In genomic region chr7:124918662-124919061, GRCh38 we compare ENCODE assay signal across 16 cellular contexts. TPM values are rescaled to one million over a fixed set of nuclear protein-coding genes. Genes with fewer than 3 reads are reported as not detected.
DNase-seq lines count a peak whose midpoint lies in the region; ATAC-seq, FAIRE-seq and TF ChIP-seq lines count a peak whose summit lies in the region.
"Had no signal": no experiment of that assay in that cellular context is flagged by ENCODE, and none has a peak within 500 bp of the region (broad histone marks: within the 10 kb centered on the region; RNA-seq: fewer than 3 reads in every experiment).

No MANE protein-coding gene starts in this region.

- H2AFZ ChIP-seq in HepG2 (ENCODE audit: low read length), result no peak overlapping the region
- H2AFZ ChIP-seq: GM23248 had no signal

- no peak overlapping the region for H3K4me2 ChIP-seq in HepG2 (ENCODE audit: low read depth, low read length)
- H3K4me2 ChIP-seq: BLaER1 had no signal

- H3K27me3 Mint-ChIP-seq in endothelial cell (ENCODE audit: unreplicated experiment), result no peaks in the 10 kb centered on the region

- in situ Hi-C loops in HepG2 (cut with HindIII; ENCODE audit: extremely low pct_ligation_motif_present, low pct_unique_long_range_greater_than_20kb), result no loop called here

- H3K36me3 Mint-ChIP-seq in endothelial cell (ENCODE audit: low read depth, unreplicated experiment), result no peaks in the 10 kb centered on the region

- no peak overlapping the region for H3K4me3 ChIP-seq in HepG2 (replicated peaks in 1 of 3; ENCODE audit: insufficient read depth in 1 of 3, low read depth in 2 of 3, low read length in 3 of 3)
- H3K4me3 ChIP-seq: BLaER1, GM23248, spleen had no signal

- ATAC-seq in GM18517 (IDR thresholded peaks at IDR 0.05; ENCODE audit: unreplicated experiment) (peak; percentile 62), GM21367 (IDR thresholded peaks at IDR 0.05; ENCODE audit: unreplicated experiment) (peak; percentile 43), HG02884 (IDR thresholded peaks at IDR 0.05; ENCODE audit: unreplicated experiment) (peak; percentile 76), HG03575 (IDR thresholded peaks at IDR 0.05; ENCODE audit: extremely low read depth, insufficient number of reproducible peaks, low FRiP score, unreplicated experiment) (peak; percentile 54), HepG2 (no peak)
- ATAC-seq: SK-N-SH treated with all-trans-retinoic acid at 6 μM for 48 hours had no signal

- WGBS in HepG2 (ENCODE audit: low lambda C conversion rate), result 100% methylated on average over 3 of the region's 3 CpGs

- BruUV-seq in HepG2 (replicated peaks; lab: Mats Ljungman, UMichigan), result no TSS peak

- H3K4me1 ChIP-seq in HepG2 (ENCODE audit: insufficient read depth, low read length), result no peaks in the 10 kb centered on the region
- H3K4me1 ChIP-seq: BLaER1 had no signal

- DNase-seq in middle frontal gyrus (ENCODE audit: extremely low spot score, low spot score) (no peak), HepG2 (ENCODE audit: low spot score) (no peak), T-helper 9 cell (no peak), endothelial cell (ENCODE audit: low spot score) (no peak)
- DNase-seq: activated CD4-positive, alpha-beta T cell treated with anti-CD3 and anti-CD28 coated beads for 1 hour; activated T-cell treated with anti-CD3 and anti-CD28 coated beads, Interleukin-2, amount 50 U/mL, for 72 hours; GM23248; spleen; stimulated activated CD8-positive, alpha-beta memory T cell treated with anti-CD3 and anti-CD28 coated beads, Interleukin-4, amount 100 ng/mL, for 48 hours had no signal

- TF ChIP-seq POLR2A in HepG2 (IDR thresholded peaks at IDR 0.05; ENCODE audit: insufficient read depth in 1 of 2, low read depth in 2 of 2, low read length in 2 of 2), result no peak

- FAIRE-seq in HepG2 (lab: Jason Lieb, UNC), result no peak
- FAIRE-seq: endometrium had no signal

- TF ChIP-seq EP300 in HepG2 (IDR thresholded peaks at IDR 0.05; ENCODE audit: low read depth in 2 of 2, low read length in 2 of 2) (no peak), HepG2 (CRISPR knock-in tag; IDR thresholded peaks at IDR 0.05; ENCODE audit: borderline replicate concordance) (no peak)

- no peaks in the 10 kb centered on the region for H3K4me1 Mint-ChIP-seq in endothelial cell (ENCODE audit: unreplicated experiment)

- POLR2A ChIA-PET in HepG2 (lab: Yijun Ruan, JAX), result no interaction called here

- no peaks in the 10 kb centered on the region for H3K9me3 Mint-ChIP-seq in endothelial cell (ENCODE audit: unreplicated experiment)
- H3K9me3 Mint-ChIP-seq: activated T-cell treated with anti-CD3 and anti-CD28 coated beads, Interleukin-2, amount 50 U/mL, for 72 hours had no signal

- intact Hi-C loops in HepG2 (cut with micrococcal nuclease; ENCODE audit: unreplicated experiment), result no loop called here

- H3K79me2 ChIP-seq in HepG2 (ENCODE audit: insufficient read depth, low read length), result peaks cover 28% of the 10 kb centered on the region

- no peaks in the 10 kb centered on the region for H4K20me1 ChIP-seq in HepG2 (ENCODE audit: insufficient read depth, low read length)

- no peaks in the 10 kb centered on the region for H3K27me3 ChIP-seq in HepG2 (ENCODE audit: control insufficient read depth in 1 of 2, insufficient read depth in 2 of 2, low read length in 2 of 2)
- H3K27me3 ChIP-seq: BLaER1, spleen had no signal

- no peaks in the 10 kb centered on the region; a peak in 2 of 5 replicates for H3K36me3 ChIP-seq in HepG2 (replicated peaks in 1 of 2; ENCODE audit: control insufficient read depth in 1 of 2, insufficient read depth in 2 of 2, low read length in 2 of 2)

- no peak overlapping the region for H3K27ac ChIP-seq in HepG2 (ENCODE audit: extremely low read length, insufficient read depth, low read length)
- H3K27ac ChIP-seq: BLaER1, GM23248, spleen had no signal

- no peak overlapping the region for H3K27ac Mint-ChIP-seq in endothelial cell (ENCODE audit: unreplicated experiment)
- H3K27ac Mint-ChIP-seq: activated T-cell treated with anti-CD3 and anti-CD28 coated beads, Interleukin-2, amount 50 U/mL, for 72 hours had no signal

- CTCF ChIA-PET in HepG2 (lab: Yijun Ruan, JAX; ENCODE audit: low intra/inter-chr PET ratio, low total read pairs), result no interaction called here

- no peaks in the 10 kb centered on the region for H3K9me3 ChIP-seq in HepG2 (ENCODE audit: low read length)
- H3K9me3 ChIP-seq: BLaER1, spleen had no signal

- H3K9ac ChIP-seq in HepG2 (ENCODE audit: insufficient read depth, low read depth, low read length), result no peak overlapping the region
- H3K9ac ChIP-seq: BLaER1, GM23248 had no signal

- no peak overlapping the region for H3K4me3 Mint-ChIP-seq in endothelial cell (ENCODE audit: unreplicated experiment)
- H3K4me3 Mint-ChIP-seq: activated T-cell treated with anti-CD3 and anti-CD28 coated beads, Interleukin-2, amount 50 U/mL, for 72 hours had no signal

- TF ChIP-seq RAD21 in HepG2 (CRISPR knock-in tag; IDR thresholded peaks at IDR 0.05), result no peak

- TF ChIP-seq CTCF in HepG2 (CRISPR knock-in tag; IDR thresholded peaks at IDR 0.05) (no peak), endothelial cell (IDR thresholded peaks at IDR 0.05; ENCODE audit: unreplicated experiment) (no peak)

TF ChIP-seq in HepG2, 621 proteins besides CTCF, POLR2A, EP300 and RAD21:
- TF ChIP-seq PAF1 (CRISPR knock-in tag; IDR thresholded peaks at IDR 0.05), result no peak
- no peak for TF ChIP-seq POGZ (CRISPR knock-in tag; IDR thresholded peaks at IDR 0.05)
- TF ChIP-seq NFATC3 (CRISPR knock-in tag; IDR thresholded peaks at IDR 0.05), result no peak
- TF ChIP-seq ZNF180 (CRISPR knock-in tag; IDR thresholded peaks at IDR 0.05; ENCODE audit: borderline replicate concordance, low read depth), result no peak
- TF ChIP-seq ZNF432 (CRISPR knock-in tag; IDR thresholded peaks at IDR 0.05; ENCODE audit: borderline replicate concordance), result no peak
- TF ChIP-seq ZNF12 (CRISPR knock-in tag; IDR thresholded peaks at IDR 0.05), result no peak
- TF ChIP-seq ZNF557 (CRISPR knock-in tag; IDR thresholded peaks at IDR 0.05), result no peak
- no peak for TF ChIP-seq ZBTB21 (CRISPR knock-in tag; IDR thresholded peaks at IDR 0.05)
- no peak for TF ChIP-seq ZNF17 (CRISPR knock-in tag; IDR thresholded peaks at IDR 0.05)
- TF ChIP-seq PPARG (CRISPR knock-in tag; conservative IDR thresholded peaks at IDR 0.05), result no peak
- no peak for TF ChIP-seq ZNF274 (CRISPR knock-in tag; IDR thresholded peaks at IDR 0.05)
- no peak for TF ChIP-seq HMGA1 (CRISPR knock-in tag; conservative IDR thresholded peaks at IDR 0.05)
- TF ChIP-seq SIX4 (CRISPR knock-in tag; IDR thresholded peaks at IDR 0.05), result no peak
- no peak for TF ChIP-seq BHLHE40 (IDR thresholded peaks at IDR 0.05; ENCODE audit: low read length)
- TF ChIP-seq CBX1 (IDR thresholded peaks at IDR 0.05; ENCODE audit: low read depth), result no peak

RNA-seq across cellular contexts. Expression of gene POT1, which starts 11.0 kb away (rescaled TPM):
- 21.7 and 31.3 TPM in 2 replicates for total RNA-seq in HepG2 (2016; rRNA removed; fragmentation: Illumina TruSeq; extraction: Trizol)
- 2.5 and 4.0 TPM in 2 replicates for total RNA-seq in HepG2 (2016; cell fraction: cytosol; rRNA removed; fragmentation: Illumina TruSeq; extraction: Trizol; ENCODE audit: low read depth)
- 19.9 and 33.8 TPM in 2 replicates for total RNA-seq in HepG2 (2016; cell fraction: insoluble cytoplasmic fraction; rRNA removed; fragmentation: Illumina TruSeq; extraction: Trizol)
- total RNA-seq in HepG2 (2016; cell fraction: membrane; rRNA removed; fragmentation: Illumina TruSeq; extraction: Trizol), result 11.3 and 11.5 TPM in 2 replicates
- total RNA-seq in HepG2 (2016; cell fraction: nucleus; rRNA removed; fragmentation: Illumina TruSeq; extraction: Trizol), result 38.6 and 41.1 TPM in 2 replicates
- polyA plus RNA-seq in HepG2 (2011; rRNA removed), result 19.4 and 23.4 TPM in 2 replicates
- polyA plus RNA-seq in HepG2 (2011; cell fraction: cytosol; rRNA removed), result 8.1 and 12.5 TPM in 2 replicates
- polyA plus RNA-seq in HepG2 (2011; cell fraction: nucleus; rRNA removed), result 20.0 and 21.9 TPM in 2 replicates
- polyA plus RNA-seq in HepG2 (2012), result 13.1 and 20.0 TPM in 2 replicates
- 1.3 and 1.4 TPM in 2 replicates for polyA plus RNA-seq in HepG2 (2016; cell fraction: cytosol; fragmentation: Illumina TruSeq; extraction: Trizol; ENCODE audit: low read depth)
- 18.9 and 23.0 TPM in 2 replicates for polyA plus RNA-seq in HepG2 (2016; cell fraction: insoluble cytoplasmic fraction; fragmentation: Illumina TruSeq; extraction: Trizol; ENCODE audit: low read depth)
- 3.0 and 4.3 TPM in 2 replicates for polyA plus RNA-seq in HepG2 (2016; cell fraction: membrane; fragmentation: Illumina TruSeq; extraction: Trizol; ENCODE audit: low read depth)
- 14.2 and 19.4 TPM in 2 replicates for polyA plus RNA-seq in HepG2 (2016; cell fraction: nucleus; fragmentation: Illumina TruSeq; extraction: Trizol; ENCODE audit: insufficient read depth, low read depth)
- 26.3 and 52.8 TPM in 2 replicates for polyA minus RNA-seq in HepG2 (2011; rRNA and poly(A)+ RNA removed; ENCODE audit: low replicate concordance)
- polyA minus RNA-seq in HepG2 (2011; cell fraction: cytosol; rRNA and poly(A)+ RNA removed), result 17.5 and 18.4 TPM in 2 replicates
- 140 and 189 TPM in 2 replicates for polyA minus RNA-seq in HepG2 (2011; cell fraction: nucleus; rRNA and poly(A)+ RNA removed)
- 25.7 TPM for total RNA-seq in endothelial cell (ENCODE audit: unreplicated experiment)
